Comparison of ENCODE assay signal across 9 cellular contexts in genomic region chr11:57456960-57457642, GRCh38. TPM values are rescaled to one million over a fixed set of nuclear protein-coding genes. Genes with fewer than 3 reads are reported as not detected.
DNase-seq lines count a peak whose midpoint lies in the region; ATAC-seq and TF ChIP-seq lines count a peak whose summit lies in the region.
"Had no signal": no experiment of that assay in that cellular context is flagged by ENCODE, and none has a peak within 500 bp of the region (broad histone marks: within the 10 kb centered on the region; RNA-seq: fewer than 3 reads in every experiment).

No MANE protein-coding gene starts in this region.

- peak overlapping the region; percentile 81 for H3K4me3 Mint-ChIP-seq in stimulated activated effector memory CD8-positive, alpha-beta T cell treated with anti-CD3 and anti-CD28 coated beads, Interleukin-12 subunit alpha, Interleukin-12 subunit beta, amount 100 ng/mL, for 72 hours

- peak overlapping the region; percentile 11 for H3K9ac ChIP-seq in NT2/D1 (ENCODE audit: insufficient read length, low read depth)

- peaks cover 6% of the 10 kb centered on the region for H3K36me3 Mint-ChIP-seq in stimulated activated effector memory CD8-positive, alpha-beta T cell treated with anti-CD3 and anti-CD28 coated beads, Interleukin-12 subunit alpha, Interleukin-12 subunit beta, amount 100 ng/mL, for 72 hours

- peak overlapping the region; percentile 0 for H3K4me3 ChIP-seq in NT2/D1 (ENCODE audit: insufficient read length, low read depth)
- no peak overlapping the region for H3K4me3 ChIP-seq in epithelial cell of proximal tubule (ENCODE audit: low read depth, low read length)

- peak; percentile 66 for ATAC-seq in GM19328 (IDR thresholded peaks at IDR 0.05; ENCODE audit: unreplicated experiment)
- peak; percentile 60 for ATAC-seq in HG03571 (IDR thresholded peaks at IDR 0.05; ENCODE audit: unreplicated experiment)
- peak; percentile 55 for ATAC-seq in stimulated activated effector memory CD8-positive, alpha-beta T cell treated with anti-CD3 and anti-CD28 coated beads, Interleukin-12 subunit alpha, Interleukin-12 subunit beta, amount 100 ng/mL, for 72 hours

- no peak overlapping the region for H3K27ac Mint-ChIP-seq in stimulated activated effector memory CD8-positive, alpha-beta T cell treated with anti-CD3 and anti-CD28 coated beads, Interleukin-12 subunit alpha, Interleukin-12 subunit beta, amount 100 ng/mL, for 72 hours
- H3K27ac Mint-ChIP-seq: dendritic cell treated with granulocyte-macrophage colony-stimulating factor and Interleukin-4, amounts not matched to agents 40 ng/mL and 50 ng/mL, for 4 days had no signal

- H3K36me3 ChIP-seq in NT2/D1 (ENCODE audit: insufficient read depth, insufficient read length, low read length) = no peaks in the 10 kb centered on the region

- DNase-seq in CD1c-positive myeloid dendritic cell (ENCODE audit: extremely low spot score) = peak; percentile 90
- peak; percentile 73 for DNase-seq in NT2/D1 (ENCODE audit: low read depth, low spot score)
- peak; percentile 89 for DNase-seq in activated CD8-positive, alpha-beta memory T cell treated with anti-CD3 and anti-CD28 coated beads, Interleukin-2, amount 50 U/mL, for 48 hours
- peak; percentile 26 for DNase-seq in epithelial cell of proximal tubule (ENCODE audit: low read depth)
- peak; percentile 91 for DNase-seq in myocyte (ENCODE audit: low read depth)
- DNase-seq in stimulated activated effector memory CD8-positive, alpha-beta T cell treated with anti-CD3 and anti-CD28 coated beads, Interleukin-12 subunit alpha, Interleukin-12 subunit beta, amount 100 ng/mL, for 72 hours (ENCODE audit: low spot score in 2 of 2) = peak; percentile 80 to 89

- H3K9me3 Mint-ChIP-seq in stimulated activated effector memory CD8-positive, alpha-beta T cell treated with anti-CD3 and anti-CD28 coated beads, Interleukin-12 subunit alpha, Interleukin-12 subunit beta, amount 100 ng/mL, for 72 hours = no peaks in the 10 kb centered on the region
- H3K9me3 Mint-ChIP-seq: dendritic cell treated with granulocyte-macrophage colony-stimulating factor and Interleukin-4, amounts not matched to agents 40 ng/mL and 50 ng/mL, for 4 days had no signal

- H3K9me3 ChIP-seq in NT2/D1 (ENCODE audit: insufficient read depth, low read length) = no peaks in the 10 kb centered on the region

- peak; percentile 96 for TF ChIP-seq CTCF in epithelial cell of proximal tubule (conservative IDR thresholded peaks at IDR 0.05; ENCODE audit: low read depth, low read length)

- peaks cover 37% of the 10 kb centered on the region for H3K4me1 Mint-ChIP-seq in stimulated activated effector memory CD8-positive, alpha-beta T cell treated with anti-CD3 and anti-CD28 coated beads, Interleukin-12 subunit alpha, Interleukin-12 subunit beta, amount 100 ng/mL, for 72 hours

- H3K4me1 ChIP-seq in NT2/D1 (ENCODE audit: insufficient read depth, insufficient read length) = peaks cover 12% of the 10 kb centered on the region

- peaks cover 53% of the 10 kb centered on the region for H3K27me3 ChIP-seq in NT2/D1 (ENCODE audit: insufficient read depth, insufficient read length)

RNA-seq across cellular contexts. Expression of gene RTN4RL2, which starts 3.2 kb away (rescaled TPM):
- 0.98 TPM in 1 of 2 replicates, not detected in the other for total RNA-seq in epithelial cell of proximal tubule
- total RNA-seq in myocyte = 0.53 and 0.94 TPM in 2 replicates
- 0.24 TPM for polyA plus RNA-seq in myocyte (2012)

RNA-seq across cellular contexts. Expression of gene SLC43A3, which starts 30.2 kb away (rescaled TPM):
- total RNA-seq in epithelial cell of proximal tubule (66.0 and 127 TPM in 2 replicates), myocyte (21.6 and 21.9 TPM in 2 replicates)
- 7.8 TPM for polyA plus RNA-seq in myocyte (2012)

RNA-seq across cellular contexts. Expression of gene SLC43A1, which starts 58.4 kb away (rescaled TPM):
- total RNA-seq in epithelial cell of proximal tubule (3.6 and 9.0 TPM in 2 replicates), myocyte (9.1 and 11.0 TPM in 2 replicates)
- 5.3 TPM for polyA plus RNA-seq in myocyte (2012)

Comparison
In these comparisons a context has a peak if more than half of its experiments do, and no peak if none do; other contexts are left out.
1. DNase-seq: peak in every context shown above with its lines; median percentile 91 in myocyte; 90 in CD1c-positive myeloid dendritic cell; 89 in activated CD8-positive, alpha-beta memory T cell treated with anti-CD3 and anti-CD28 coated beads, Interleukin-2, amount 50 U/mL, for 48 hours; 84 in stimulated activated effector memory CD8-positive, alpha-beta T cell treated with anti-CD3 and anti-CD28 coated beads, Interleukin-12 subunit alpha, Interleukin-12 subunit beta, amount 100 ng/mL, for 72 hours; 73 in NT2/D1; 26 in epithelial cell of proximal tubule.